30 cellular contexts compared by ENCODE assay signal in genomic region chr6:163010145-163010544, GRCh38.
"Had no signal": no experiment of that assay in that cellular context is flagged by ENCODE, and none has a peak within 500 bp of the region (broad histone marks: within the 10 kb centered on the region; RNA-seq: fewer than 3 reads in every experiment).

No MANE protein-coding gene starts in this region.

- H3K9me3 Mint-ChIP-seq: activated B cell treated with CpG ODN at 0.5 μM for 24 hours; activated T-cell treated with anti-CD3 and anti-CD28 coated beads, Interleukin-2, amount 50 U/mL, for 4 hours had no signal

- ATAC-seq: activated CD4-positive, CD25-positive, alpha-beta regulatory T cell treated with anti-CD3 and anti-CD28 coated beads, Interleukin-2, amount 50 U/mL, for 24 hours; activated CD8-positive, alpha-beta T cell treated with anti-CD3 and anti-CD28 coated beads for 36 hours; activated naive CD8-positive, alpha-beta T cell treated with anti-CD3 and anti-CD28 coated beads, Interleukin-2, amount 50 U/mL, for 24 hours; activated T-cell treated with anti-CD3 and anti-CD28 coated beads, Interleukin-2, amount 50 U/mL, for 4 hours; gastroesophageal sphincter; heart right ventricle had no signal

- H3K4me1 Mint-ChIP-seq: activated B cell treated with CpG ODN at 0.5 μM for 24 hours; activated naive CD4-positive, alpha-beta T cell treated with anti-CD3 and anti-CD28 coated beads, Interleukin-2, amount 50 U/mL, for 24 hours; activated naive CD8-positive, alpha-beta T cell treated with anti-CD3 and anti-CD28 coated beads for 36 hours; activated naive CD8-positive, alpha-beta T cell treated with anti-CD3 and anti-CD28 coated beads, Interleukin-2, amount 50 U/mL, for 24 hours had no signal

- H3K27me3 Mint-ChIP-seq: activated B cell treated with CpG ODN at 0.5 μM for 24 hours; activated CD8-positive, alpha-beta T cell treated with anti-CD3 and anti-CD28 coated beads for 36 hours; activated naive CD4-positive, alpha-beta T cell treated with anti-CD3 and anti-CD28 coated beads, Interleukin-2, amount 50 U/mL, for 24 hours; activated naive CD8-positive, alpha-beta T cell treated with anti-CD3 and anti-CD28 coated beads for 36 hours; activated naive CD8-positive, alpha-beta T cell treated with anti-CD3 and anti-CD28 coated beads, Interleukin-2, amount 50 U/mL, for 24 hours; brain had no signal

- H3K27ac Mint-ChIP-seq: activated B cell treated with CpG ODN at 0.5 μM for 24 hours; activated CD8-positive, alpha-beta T cell treated with anti-CD3 and anti-CD28 coated beads for 36 hours; activated naive CD4-positive, alpha-beta T cell treated with anti-CD3 and anti-CD28 coated beads for 36 hours; activated naive CD4-positive, alpha-beta T cell treated with anti-CD3 and anti-CD28 coated beads, Interleukin-2, amount 50 U/mL, for 24 hours; activated naive CD8-positive, alpha-beta T cell treated with anti-CD3 and anti-CD28 coated beads for 36 hours; activated naive CD8-positive, alpha-beta T cell treated with anti-CD3 and anti-CD28 coated beads, Interleukin-2, amount 50 U/mL, for 24 hours; activated T-helper 1 cell treated with anti-CD3 and anti-CD28 coated beads, Interleukin-12 subunit alpha, Interleukin-12 subunit beta, Interleukin-2, Interleukin-4 antibody, amounts not matched to agents 30 ng/mL and 10 ng/mL and 1 ng/mL, durations not matched to agents 14 hours and 24 hours and 36 hours; activated T-helper 2 cell treated with anti-CD3 and anti-CD28 coated beads, Interferon-gamma antibody, Interleukin-2, Interleukin-4, amounts not matched to agents 10 μg/mL and 5 μg/mL and 100 μg/mL, durations not matched to agents 14 hours and 24 hours and 36 hours; brain; T-helper 1 cell treated with Interleukin-12 subunit alpha and Interleukin-12 subunit beta and Interleukin-4 antibody, amounts not matched to agents 30 μg/mL and 1 μg/mL, for 36 hours; T-helper 2 cell treated with Interferon-gamma antibody and Interleukin-4, amounts not matched to agents 5 μg/mL and 100 μg/mL, for 36 hours had no signal

- H3K36me3 Mint-ChIP-seq: activated naive CD4-positive, alpha-beta T cell treated with anti-CD3 and anti-CD28 coated beads, Interleukin-2, amount 50 U/mL, for 24 hours; activated naive CD8-positive, alpha-beta T cell treated with anti-CD3 and anti-CD28 coated beads for 36 hours had no signal

- DNase-seq: activated B cell treated with CpG ODN at 0.5 μM for 24 hours; activated CD4-positive, alpha-beta T cell treated with anti-CD3 and anti-CD28 coated beads for 48 hours; activated CD4-positive, alpha-beta T cell treated with anti-CD3 and anti-CD28 coated beads, Interleukin-2, amount 50 U/mL, for 1 hour; activated CD4-positive, alpha-beta T cell treated with anti-CD3 and anti-CD28 coated beads, Interleukin-2, amount 50 U/mL, for 48 hours; activated CD8-positive, alpha-beta memory T cell treated with anti-CD3 and anti-CD28 coated beads for 24 hours; activated CD8-positive, alpha-beta T cell treated with anti-CD3 and anti-CD28 coated beads for 36 hours; activated effector memory CD4-positive, alpha-beta T cell treated with anti-CD3 and anti-CD28 coated beads, Interleukin-2, amount 50 U/mL, for 16 hours; activated naive CD4-positive, alpha-beta T cell treated with anti-CD3 and anti-CD28 coated beads for 36 hours; activated naive CD8-positive, alpha-beta T cell treated with anti-CD3 and anti-CD28 coated beads for 36 hours; activated naive CD8-positive, alpha-beta T cell treated with anti-CD3 and anti-CD28 coated beads, Interleukin-2, amount 50 U/mL, for 24 hours; activated T-cell treated with anti-CD3 and anti-CD28 coated beads, Interleukin-2, amount 50 U/mL, for 4 hours; adrenal gland; amygdala; central memory CD4-positive, alpha-beta T cell; cerebellar nuclear complex; colonic mucosa; effector CD8-positive, alpha-beta T cell; esophagus squamous epithelium; foreskin melanocyte; heart right ventricle; T1000; WERI-Rb-1 had no signal

- H3K4me3 Mint-ChIP-seq: activated B cell treated with CpG ODN at 0.5 μM for 24 hours; activated CD8-positive, alpha-beta T cell treated with anti-CD3 and anti-CD28 coated beads for 36 hours; activated naive CD4-positive, alpha-beta T cell treated with anti-CD3 and anti-CD28 coated beads for 36 hours; activated naive CD4-positive, alpha-beta T cell treated with anti-CD3 and anti-CD28 coated beads, Interleukin-2, amount 50 U/mL, for 24 hours; activated naive CD8-positive, alpha-beta T cell treated with anti-CD3 and anti-CD28 coated beads for 36 hours; activated naive CD8-positive, alpha-beta T cell treated with anti-CD3 and anti-CD28 coated beads, Interleukin-2, amount 50 U/mL, for 24 hours; activated T-cell treated with anti-CD3 and anti-CD28 coated beads, Interleukin-2, amount 50 U/mL, for 4 hours; activated T-helper 1 cell treated with anti-CD3 and anti-CD28 coated beads, Interleukin-12 subunit alpha, Interleukin-12 subunit beta, Interleukin-2, Interleukin-4 antibody, amounts not matched to agents 30 ng/mL and 10 ng/mL and 1 ng/mL, durations not matched to agents 14 hours and 24 hours and 36 hours; brain; T-helper 1 cell treated with Interleukin-12 subunit alpha and Interleukin-12 subunit beta and Interleukin-4 antibody, amounts not matched to agents 30 μg/mL and 1 μg/mL, for 36 hours; T-helper 2 cell treated with Interferon-gamma antibody and Interleukin-4, amounts not matched to agents 5 μg/mL and 100 μg/mL, for 36 hours had no signal
